ENCODE assay signal across 10 cellular contexts in genomic region chr18:5890606-5891360, GRCh38. TPM values are rescaled to one million over a fixed set of nuclear protein-coding genes. Genes with fewer than 3 reads are reported as not detected.
DNase-seq lines count a peak whose midpoint lies in the region; ATAC-seq and TF ChIP-seq lines count a peak whose summit lies in the region.
"Had no signal": no experiment of that assay in that cellular context is flagged by ENCODE, and none has a peak within 500 bp of the region (broad histone marks: within the 10 kb centered on the region; RNA-seq: fewer than 3 reads in every experiment).

No MANE protein-coding gene starts in this region.

- no peaks in the 10 kb centered on the region for H3K9me2 ChIP-seq in OCI-LY7 (ENCODE audit: insufficient read depth, low read length)

- H3K27ac ChIP-seq in WERI-Rb-1 (no peak overlapping the region), osteoblast (ENCODE audit: low read depth, low read length) (no peak overlapping the region), OCI-LY7 (ENCODE audit: low read depth, low read length, poor library complexity, severe bottlenecking) (no peak overlapping the region)
- H3K27ac ChIP-seq: BLaER1 treated with 17β-estradiol and CSF1 and Interleukin-3, amounts not matched to agents 10 nM and 100 nM; VCaP had no signal

- peak overlapping the region; percentile 42 for H3K4me3 ChIP-seq in WERI-Rb-1 (ENCODE audit: low read depth, low read length)
- H3K4me3 ChIP-seq in fibroblast of the aortic adventitia (ENCODE audit: low read depth, low read length): peak overlapping the region; percentile 35
- H3K4me3 ChIP-seq in osteoblast (ENCODE audit: insufficient read depth, low read length): no peak overlapping the region
- no peak overlapping the region for H3K4me3 ChIP-seq in OCI-LY7 (ENCODE audit: low read depth, low read length, poor library complexity, severe bottlenecking)
- H3K4me3 ChIP-seq: BLaER1 treated with 17β-estradiol and CSF1 and Interleukin-3, amounts not matched to agents 10 nM and 100 nM had no signal

- H4K20me1 ChIP-seq in osteoblast (ENCODE audit: insufficient read depth, low read length) (no peaks in the 10 kb centered on the region), OCI-LY7 (ENCODE audit: insufficient read depth, low read length) (no peaks in the 10 kb centered on the region)
- H4K20me1 ChIP-seq: BLaER1 treated with 17β-estradiol and CSF1 and Interleukin-3, amounts not matched to agents 10 nM and 100 nM had no signal

- intact Hi-C loops in OCI-LY7 (cut with micrococcal nuclease; ENCODE audit: unreplicated experiment): no loop called here

- H3K9me3 ChIP-seq in WERI-Rb-1 (ENCODE audit: severe bottlenecking): no peaks in the 10 kb centered on the region
- no peaks in the 10 kb centered on the region for H3K9me3 ChIP-seq in osteoblast (ENCODE audit: low read depth, low read length)
- no peaks in the 10 kb centered on the region for H3K9me3 ChIP-seq in OCI-LY7 (ENCODE audit: low read length)

- H3K4me1 ChIP-seq in osteoblast (ENCODE audit: insufficient read depth, low read length) (no peaks in the 10 kb centered on the region), OCI-LY7 (ENCODE audit: insufficient read depth, low read length, poor library complexity, severe bottlenecking) (no peaks in the 10 kb centered on the region)
- H3K4me1 ChIP-seq: BLaER1 treated with 17β-estradiol and CSF1 and Interleukin-3, amounts not matched to agents 10 nM and 100 nM had no signal

- no peak for DNase-seq in activated CD4-positive, CD25-positive, alpha-beta regulatory T cell (lab: John Stamatoyannopoulos, UW)
- peak; percentile 55 for DNase-seq in WERI-Rb-1
- DNase-seq in fibroblast of the aortic adventitia (ENCODE audit: low read depth): no peak
- DNase-seq in osteoblast (ENCODE audit: insufficient read length, low spot score, missing footprints): peak; percentile 85
- DNase-seq in NCI-H2107 (lab: John Stamatoyannopoulos, UW): no peak
- DNase-seq in OCI-LY7 (ENCODE audit: low spot score): no peak

- H2AFZ ChIP-seq in osteoblast (ENCODE audit: low read length) (no peak overlapping the region), OCI-LY7 (ENCODE audit: low read length) (no peak overlapping the region)

- TF ChIP-seq CTCF in WERI-Rb-1 (IDR thresholded peaks at IDR 0.05; ENCODE audit: low read depth, low read length) (peak; percentile 61), fibroblast of the aortic adventitia (IDR thresholded peaks at IDR 0.05; ENCODE audit: insufficient read depth, low read length) (peak; percentile 15), osteoblast (IDR thresholded peaks at IDR 0.05; ENCODE audit: extremely low read depth, low read depth, low read length) (no peak), OCI-LY7 (conservative IDR thresholded peaks at IDR 0.05; ENCODE audit: low read length) (no peak)

- POLR2A ChIA-PET in OCI-LY7 (lab: Charles Lee): no interaction called here

- H3K4me2 ChIP-seq in osteoblast (ENCODE audit: insufficient read depth, low read length) (no peak overlapping the region), OCI-LY7 (ENCODE audit: low read length) (no peak overlapping the region)
- H3K4me2 ChIP-seq: BLaER1 treated with 17β-estradiol and CSF1 and Interleukin-3, amounts not matched to agents 10 nM and 100 nM had no signal

- H3K79me2 ChIP-seq in osteoblast (ENCODE audit: insufficient read depth, low read length) (no peaks in the 10 kb centered on the region), OCI-LY7 (ENCODE audit: insufficient read depth, low read depth, low read length) (no peaks in the 10 kb centered on the region)

- no peaks in the 10 kb centered on the region for H3K36me3 ChIP-seq in WERI-Rb-1
- H3K36me3 ChIP-seq in osteoblast (ENCODE audit: insufficient read depth, low read length): no peaks in the 10 kb centered on the region
- H3K36me3 ChIP-seq in OCI-LY7 (ENCODE audit: insufficient read depth, low read length): no peaks in the 10 kb centered on the region
- H3K36me3 ChIP-seq: BLaER1 treated with 17β-estradiol and CSF1 and Interleukin-3, amounts not matched to agents 10 nM and 100 nM had no signal

- peak; percentile 45 to 71 for ATAC-seq in activated CD4-positive, CD25-positive, alpha-beta regulatory T cell treated with anti-CD3 and anti-CD28 coated beads, Interleukin-2, amount 50 U/mL, for 24 hours
- ATAC-seq in HG02973 (IDR thresholded peaks at IDR 0.05; ENCODE audit: unreplicated experiment): peak; percentile 93

- CTCF ChIA-PET in OCI-LY7 (lab: Charles Lee; ENCODE audit: unreplicated experiment): no interaction called here

- H3K27me3 ChIP-seq in WERI-Rb-1 (ENCODE audit: insufficient read depth, low read depth, severe bottlenecking) (peaks cover 70% of the 10 kb centered on the region), osteoblast (ENCODE audit: insufficient read depth, low read length) (peaks cover 37% of the 10 kb centered on the region)
- H3K27me3 ChIP-seq: BLaER1 treated with 17β-estradiol and CSF1 and Interleukin-3, amounts not matched to agents 10 nM and 100 nM had no signal

- BruUV-seq in OCI-LY7 (replicated peaks; lab: Mats Ljungman, UMichigan): no TSS peak

RNA-seq across cellular contexts. Expression of gene TMEM200C, which starts 4.5 kb away (rescaled TPM):
- 0.33 and 0.36 TPM in 2 replicates for total RNA-seq in fibroblast of the aortic adventitia (ENCODE audit: low replicate concordance)
- under 0.01 TPM in 2 replicates for total RNA-seq in osteoblast
- not detected in 2 replicates for total RNA-seq in OCI-LY7 (2014; rRNA removed; shearing (Covaris generic))
- total RNA-seq in OCI-LY7 (2022): not detected in 2 replicates

Comparison
In these comparisons a context has a peak if more than half of its experiments do, and no peak if none do; other contexts are left out.
1. DNase-seq: peak in WERI-Rb-1 (single experiment) and osteoblast (single experiment); none in activated CD4-positive, CD25-positive, alpha-beta regulatory T cell (0 of 4), fibroblast of the aortic adventitia (single experiment), NCI-H2107 (single experiment) and OCI-LY7 (single experiment).
2. H3K4me3 ChIP-seq: peak in WERI-Rb-1 (single experiment) and fibroblast of the aortic adventitia (single experiment); none in osteoblast (single experiment) and OCI-LY7 (single experiment).
3. CTCF ChIP-seq: peak in WERI-Rb-1 (single experiment) and fibroblast of the aortic adventitia (single experiment); none in osteoblast (single experiment) and OCI-LY7 (single experiment).